8 cellular contexts compared by ENCODE assay signal in the genomic region with DNA sequence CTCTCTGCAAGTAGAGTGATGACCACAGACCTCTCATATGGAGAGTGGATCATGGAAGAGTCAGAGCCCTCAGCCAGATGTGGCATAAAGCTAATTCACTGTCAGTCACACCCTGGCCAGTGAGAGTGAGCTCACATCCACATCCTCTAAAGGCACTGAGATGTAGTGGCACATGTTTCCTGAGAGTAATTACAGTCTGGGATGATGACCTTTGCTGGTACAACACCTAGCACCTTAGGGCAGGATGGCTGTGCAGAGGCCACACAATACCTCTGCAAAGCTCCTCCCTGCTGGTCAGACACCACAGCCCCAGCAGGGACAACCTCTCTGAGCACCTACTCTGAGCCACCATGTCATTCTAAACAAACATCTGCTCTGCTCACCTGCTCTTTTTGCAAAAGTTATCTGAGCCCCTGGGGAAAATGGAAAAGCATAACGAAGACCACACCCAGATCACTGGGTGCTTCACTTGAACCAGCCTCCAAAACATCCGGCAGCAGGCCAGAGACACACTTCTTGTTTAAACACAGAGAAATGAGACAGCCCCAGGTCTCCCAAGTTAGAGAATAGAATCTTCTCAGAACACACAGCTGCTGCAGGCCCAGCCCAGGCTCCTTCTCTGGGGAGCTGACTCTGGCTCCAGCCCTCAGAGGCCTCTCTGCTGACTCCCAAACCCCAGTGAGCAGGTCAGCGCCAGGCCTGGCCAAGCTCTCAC. TPM values are rescaled to one million over a fixed set of nuclear protein-coding genes. Genes with fewer than 3 reads are reported as not detected.
A peak's percentile ranks its signal among the peaks of the same experiment; 100 is the strongest.
DNase-seq lines count a peak whose midpoint lies in the region; ATAC-seq and TF ChIP-seq lines count a peak whose summit lies in the region.

No MANE protein-coding gene starts in this region.

- H3K4me1 ChIP-seq in mucosa of rectum (ENCODE audit: control insufficient read depth in 2 of 2, insufficient read depth in 2 of 2, low read length in 2 of 2) (peaks cover 11 to 22% of the 10 kb centered on the region in 2 donors), HAP-1 (peaks cover 6% of the 10 kb centered on the region)

- no peak for TF ChIP-seq CTCF in activated B cell treated with CpG ODN at 0.5 μM for 24 hours (IDR thresholded peaks at IDR 0.05)

- ATAC-seq in GM18867 (IDR thresholded peaks at IDR 0.05; ENCODE audit: unreplicated experiment) (peak; percentile 37), HG03060 (IDR thresholded peaks at IDR 0.05; ENCODE audit: low read depth, unreplicated experiment) (peak; percentile 15), activated B cell treated with CpG ODN at 0.5 μM for 24 hours (ENCODE audit: low read depth) (peak; percentile 6)

- H3K36me3 ChIP-seq in mucosa of rectum (ENCODE audit: control insufficient read depth in 2 of 2, insufficient read depth in 2 of 2, low read length in 2 of 2) (no peaks in the 10 kb centered on the region), HAP-1 (replicated peaks) (no peaks in the 10 kb centered on the region), MG63 (no peaks in the 10 kb centered on the region)

- CTCF ChIA-PET in activated B cell treated with CpG ODN at 0.5 μM for 24 hours (lab: Charles Lee), result interaction anchor here (1.7 kb wide), 1 partner anchor 77 kb away, joined by 4 read pairs; no protein-coding TSS in a partner anchor

- H3K27ac Mint-ChIP-seq in activated B cell treated with CpG ODN at 0.5 μM for 24 hours, result peak overlapping the region; percentile 82

- H3K4me3 ChIP-seq in mucosa of rectum (ENCODE audit: low read length in 2 of 2) (no peak overlapping the region), HAP-1 (no peak overlapping the region), MG63 (no peak overlapping the region)

- intact Hi-C loops in activated B cell treated with CpG ODN at 0.5 μM for 24 hours (cut with micrococcal nuclease), result loop anchor here (1.0 kb wide), 1 partner anchor 13 kb away; no protein-coding TSS in a partner anchor

- H3K27ac ChIP-seq in mucosa of rectum (ENCODE audit: low read depth in 2 of 2, low read length in 2 of 2), result peak overlapping the region; percentile 29 to 37

- in situ Hi-C loops in HAP-1 (cut with MboI; ENCODE audit: low sequenced_read_pairs), result no loop called here

- H3K4me1 Mint-ChIP-seq in activated B cell treated with CpG ODN at 0.5 μM for 24 hours, result peaks cover 64% of the 10 kb centered on the region

- H3K4me3 Mint-ChIP-seq in activated B cell treated with CpG ODN at 0.5 μM for 24 hours, result peak overlapping the region; percentile 61

- POLR2A ChIA-PET in activated B cell treated with CpG ODN at 0.5 μM for 24 hours (lab: Charles Lee), result interaction anchor here (0.6 to 2.1 kb wide), 7 partner anchors 10 to 112 kb away, joined by 3 to 16 read pairs (median 4); a partner anchor contains a TSS

- H3K9me3 Mint-ChIP-seq in activated B cell treated with CpG ODN at 0.5 μM for 24 hours, result no peaks in the 10 kb centered on the region

- no peaks in the 10 kb centered on the region for H3K9me3 ChIP-seq in mucosa of rectum (ENCODE audit: control insufficient read depth in 2 of 2, low read length in 2 of 2)
- no peaks in the 10 kb centered on the region for H3K9me3 ChIP-seq in HAP-1
- H3K9me3 ChIP-seq in MG63, result no peaks in the 10 kb centered on the region

- H3K27me3 ChIP-seq in mucosa of rectum (ENCODE audit: control insufficient read depth in 2 of 2, insufficient read depth in 2 of 2, low read length in 2 of 2) (no peaks in the 10 kb centered on the region), HAP-1 (ENCODE audit: low read depth) (no peaks in the 10 kb centered on the region), MG63 (no peaks in the 10 kb centered on the region)

- H3K27me3 Mint-ChIP-seq in activated B cell treated with CpG ODN at 0.5 μM for 24 hours, result no peaks in the 10 kb centered on the region

- no peak for DNase-seq in activated B cell treated with CpG ODN at 0.5 μM for 24 hours
- no peak for DNase-seq in HAP-1 (ENCODE audit: low spot score in 2 of 2)
- no peak for DNase-seq in HuH-7 (ENCODE audit: low spot score)
- DNase-seq in NK-92 (lab: John Stamatoyannopoulos, UW; ENCODE audit: unreplicated experiment), result no peak
- no peak for DNase-seq in MG63

- no peaks in the 10 kb centered on the region for H3K36me3 Mint-ChIP-seq in activated B cell treated with CpG ODN at 0.5 μM for 24 hours (ENCODE audit: low read depth)

- H3K9ac ChIP-seq in mucosa of rectum (ENCODE audit: low read depth in 1 of 2, low read length in 2 of 2), result no peak overlapping the region

RNA-seq across cellular contexts. Expression of a gene that starts 30.3 kb away (rescaled TPM):
- 12.9 and 13.7 TPM in 2 replicates for total RNA-seq in activated B cell treated with CpG ODN at 0.5 μM for 24 hours
- 0.69 and 1.6 TPM in 2 replicates for total RNA-seq in MG63 (2014; rRNA removed; shearing (Covaris generic); ENCODE audit: low replicate concordance)
